Comparison of ENCODE assay signal across 10 cellular contexts in the genomic region with DNA sequence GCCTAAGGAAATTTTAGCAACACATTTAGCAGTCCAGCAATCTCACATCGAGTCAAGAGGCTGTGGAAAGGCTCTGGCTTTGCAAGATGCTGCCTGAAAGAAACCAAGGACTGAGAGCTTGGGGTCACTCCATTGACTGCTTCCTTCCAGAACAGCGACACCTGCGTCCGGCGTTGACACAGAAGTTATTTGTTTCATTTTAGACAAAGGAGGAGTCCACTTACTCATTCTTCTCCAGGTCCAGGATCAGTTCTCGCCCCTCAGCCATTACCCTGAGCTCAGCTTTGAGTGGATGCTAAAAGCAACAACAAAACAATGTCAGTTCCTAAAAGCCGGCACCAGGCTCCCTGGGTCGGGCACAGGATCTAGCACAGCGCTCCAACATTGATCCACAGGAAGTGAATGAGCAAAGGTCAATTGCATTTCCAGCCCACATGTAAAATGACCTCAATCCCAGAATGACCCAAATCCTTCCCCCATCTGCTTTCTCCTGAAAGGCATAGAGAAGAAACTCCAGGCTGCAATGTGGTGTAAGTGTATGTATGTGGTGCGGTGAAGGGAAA. TPM values are rescaled to one million over a fixed set of nuclear protein-coding genes. Genes with fewer than 3 reads are reported as not detected.
DNase-seq lines count a peak whose midpoint lies in the region; ATAC-seq and TF ChIP-seq lines count a peak whose summit lies in the region.
"Had no signal": no experiment of that assay in that cellular context is flagged by ENCODE, and none has a peak within 500 bp of the region (broad histone marks: within the 10 kb centered on the region; RNA-seq: fewer than 3 reads in every experiment).

No MANE protein-coding gene starts in this region.

- H3K4me3 Mint-ChIP-seq in nephron, result no peak overlapping the region
- no peak overlapping the region for H3K4me3 Mint-ChIP-seq in activated T-helper 2 cell treated with anti-CD3 and anti-CD28 coated beads, Interferon-gamma antibody, Interleukin-2, Interleukin-4, amounts not matched to agents 10 μg/mL and 5 μg/mL and 100 μg/mL, durations not matched to agents 14 hours and 24 hours and 36 hours (ENCODE audit: low read depth)
- no peak overlapping the region for H3K4me3 Mint-ChIP-seq in MCF 10A (ENCODE audit: unreplicated experiment)

- POLR2A ChIA-PET in RWPE1 (lab: Yijun Ruan, JAX; ENCODE audit: low non-redundant PET) (no interaction called here), MCF 10A (lab: Yijun Ruan, JAX) (no interaction called here)

- H3K4me3 ChIP-seq in cardiac muscle cell, result no peak overlapping the region
- H3K4me3 ChIP-seq in dorsolateral prefrontal cortex, result peak overlapping the region in 18 of 59 donors; percentile 0 to 42 (median 14)
- H3K4me3 ChIP-seq in aorta (ENCODE audit: low read length in 2 of 2), result no peak overlapping the region

- H3K36me3 Mint-ChIP-seq in nephron (ENCODE audit: low read depth), result peaks cover 17% of the 10 kb centered on the region
- peaks cover 87% of the 10 kb centered on the region for H3K36me3 Mint-ChIP-seq in activated T-helper 2 cell treated with anti-CD3 and anti-CD28 coated beads, Interferon-gamma antibody, Interleukin-2, Interleukin-4, amounts not matched to agents 10 μg/mL and 5 μg/mL and 100 μg/mL, durations not matched to agents 14 hours and 24 hours and 36 hours (ENCODE audit: low read depth)
- H3K36me3 Mint-ChIP-seq in MCF 10A (ENCODE audit: insufficient read depth, unreplicated experiment), result no peaks in the 10 kb centered on the region

- CTCF ChIA-PET in RWPE1 (lab: Yijun Ruan, JAX), result interaction anchor here (1.0 kb wide), 1 partner anchor 30 kb away, joined by 3 read pairs; no protein-coding TSS in a partner anchor
- CTCF ChIA-PET in MCF 10A (lab: Yijun Ruan, JAX), result interaction anchor here (0.8 kb wide), 1 partner anchor 179 kb away, joined by 3 read pairs; no protein-coding TSS in a partner anchor

- TF ChIP-seq CTCF in cardiac muscle cell (IDR thresholded peaks at IDR 0.05; ENCODE audit: low read depth, low read length) (peak; percentile 22), dorsolateral prefrontal cortex (IDR thresholded peaks at IDR 0.05 in 54 of 56, conservative IDR thresholded peaks at IDR 0.05 in 2 of 56; ENCODE audit: low read depth in 1 of 56, partially characterized antibody in 56 of 56) (peak in 20 of 56 donors; percentile 10 to 41 (median 26)), nephron (IDR thresholded peaks at IDR 0.05; ENCODE audit: unreplicated experiment in 3 of 3) (no peak), RWPE1 (conservative IDR thresholded peaks at IDR 0.05; ENCODE audit: low read depth) (no peak), MCF 10A (IDR thresholded peaks at IDR 0.05; ENCODE audit: unreplicated experiment) (no peak)

- H3K27ac Mint-ChIP-seq in nephron (peak overlapping the region; percentile 48 to 70 (median 69)), MCF 10A (ENCODE audit: low read depth, unreplicated experiment) (no peak overlapping the region)
- no peak overlapping the region for H3K27ac Mint-ChIP-seq in activated T-helper 2 cell treated with anti-CD3 and anti-CD28 coated beads, Interferon-gamma antibody, Interleukin-2, Interleukin-4, amounts not matched to agents 10 μg/mL and 5 μg/mL and 100 μg/mL, durations not matched to agents 14 hours and 24 hours and 36 hours

- H3K27me3 Mint-ChIP-seq in nephron (ENCODE audit: low read depth), result no peaks in the 10 kb centered on the region
- no peaks in the 10 kb centered on the region for H3K27me3 Mint-ChIP-seq in activated T-helper 2 cell treated with anti-CD3 and anti-CD28 coated beads, Interferon-gamma antibody, Interleukin-2, Interleukin-4, amounts not matched to agents 10 μg/mL and 5 μg/mL and 100 μg/mL, durations not matched to agents 14 hours and 24 hours and 36 hours (ENCODE audit: low read depth)
- no peaks in the 10 kb centered on the region for H3K27me3 Mint-ChIP-seq in MCF 10A (ENCODE audit: insufficient read depth, unreplicated experiment)

- H3K27ac ChIP-seq in cardiac muscle cell (peak overlapping the region; percentile 56), dorsolateral prefrontal cortex (peak overlapping the region in 55 of 59 donors; percentile 0 to 89 (median 68)), aorta (ENCODE audit: low read depth in 1 of 2, low read length in 2 of 2) (peak overlapping the region; percentile 73 to 96), RWPE1 (no peak overlapping the region)

- intact Hi-C loops in cardiac septum (cut with DNase I), result loop anchor here (5.0 kb wide), 1 partner anchor 52 kb away; no protein-coding TSS in a partner anchor
- intact Hi-C loops in dorsolateral prefrontal cortex (cut with DNase I), result loop anchor here (5.0 to 10.0 kb wide), 2 partner anchors 151 to 153 kb away; no protein-coding TSS in a partner anchor
- intact Hi-C loops in aorta (cut with DNase I), result loop anchor here in 1 of 2 donors (5.0 to 10.0 kb wide), 2 partner anchors 52 to 179 kb away; no protein-coding TSS in a partner anchor
- intact Hi-C loops in activated T-helper 2 cell treated with anti-CD3 and anti-CD28 coated beads, Interferon-gamma antibody, Interleukin-2, Interleukin-4, amounts not matched to agents 10 μg/mL and 5 μg/mL and 100 μg/mL, durations not matched to agents 14 hours and 24 hours and 36 hours (cut with micrococcal nuclease), result no loop called here
- intact Hi-C loops in MCF 10A (cut with micrococcal nuclease), result loop anchor here (5.0 kb wide), 1 partner anchor 48 kb away; no protein-coding TSS in a partner anchor

- H3K36me3 ChIP-seq in cardiac muscle cell, result no peaks in the 10 kb centered on the region
- H3K36me3 ChIP-seq in aorta (ENCODE audit: control insufficient read depth in 1 of 2, insufficient read depth in 2 of 2, low read length in 1 of 2), result no peaks in the 10 kb centered on the region

- H3K9me3 Mint-ChIP-seq in nephron, result no peaks in the 10 kb centered on the region
- H3K9me3 Mint-ChIP-seq in activated T-helper 2 cell treated with anti-CD3 and anti-CD28 coated beads, Interferon-gamma antibody, Interleukin-2, Interleukin-4, amounts not matched to agents 10 μg/mL and 5 μg/mL and 100 μg/mL, durations not matched to agents 14 hours and 24 hours and 36 hours, result no peaks in the 10 kb centered on the region
- H3K9me3 Mint-ChIP-seq in MCF 10A (ENCODE audit: unreplicated experiment), result no peaks in the 10 kb centered on the region

- no peaks in the 10 kb centered on the region for H3K9me3 ChIP-seq in cardiac muscle cell (ENCODE audit: low read depth)
- no peaks in the 10 kb centered on the region for H3K9me3 ChIP-seq in aorta (ENCODE audit: control insufficient read depth, low read length)

- no TSS peak for BruUV-seq in MCF 10A (replicated peaks; lab: Mats Ljungman, UMichigan)

- H3K27me3 ChIP-seq in cardiac muscle cell (no peaks in the 10 kb centered on the region), dorsolateral prefrontal cortex (no peaks in the 10 kb centered on the region), aorta (ENCODE audit: control insufficient read depth in 1 of 2, insufficient read depth in 2 of 2, low read length in 1 of 2) (no peaks in the 10 kb centered on the region)

- peaks cover 32% of the 10 kb centered on the region for H3K4me1 ChIP-seq in cardiac muscle cell (ENCODE audit: low read depth)
- peaks cover 6 to 7% of the 10 kb centered on the region in 2 donors for H3K4me1 ChIP-seq in aorta (ENCODE audit: control insufficient read depth in 1 of 2, insufficient read depth in 2 of 2, low read length in 2 of 2)

- H3K4me1 Mint-ChIP-seq in nephron, result peaks cover 51% of the 10 kb centered on the region
- peaks cover 66% of the 10 kb centered on the region for H3K4me1 Mint-ChIP-seq in activated T-helper 2 cell treated with anti-CD3 and anti-CD28 coated beads, Interferon-gamma antibody, Interleukin-2, Interleukin-4, amounts not matched to agents 10 μg/mL and 5 μg/mL and 100 μg/mL, durations not matched to agents 14 hours and 24 hours and 36 hours (ENCODE audit: low read depth)
- H3K4me1 Mint-ChIP-seq in MCF 10A (ENCODE audit: insufficient read depth, unreplicated experiment), result peaks cover 6% of the 10 kb centered on the region

- DNase-seq in cardiac muscle cell (ENCODE audit: low read depth in 1 of 2, low spot score in 1 of 2), result peak in 1 of 2 donors; percentile 70
- no peak for DNase-seq in cardiac septum (ENCODE audit: low spot score)
- DNase-seq in dorsolateral prefrontal cortex, result no peak
- DNase-seq in aorta, result no peak
- no peak for DNase-seq in RWPE1 (ENCODE audit: low spot score)
- no peak for DNase-seq in activated T-helper 2 cell treated with anti-CD3 and anti-CD28 coated beads, Interferon-gamma antibody, Interleukin-2, Interleukin-4, amounts not matched to agents 10 μg/mL and 5 μg/mL and 100 μg/mL, durations not matched to agents 14 hours and 24 hours and 36 hours (ENCODE audit: low spot score)
- no peak for DNase-seq in MCF 10A (ENCODE audit: unreplicated experiment)
- DNase-seq: AML-193; stimulated activated CD4-positive, alpha-beta T cell treated with anti-CD3 and anti-CD28 coated beads, Interleukin-15, amount 100 ng/mL, for 24 hours had no signal

- 37 to 42% methylated on average over 10 of the region's 10 CpGs for WGBS in aorta, 2 donors

- peak; percentile 25 for ATAC-seq in aorta (ENCODE audit: low FRiP score)

RNA-seq across cellular contexts. Expression of gene ADAM19, which starts 11.3 kb away (rescaled TPM):
- total RNA-seq in cardiac muscle cell, result 8.8 and 11.5 TPM in 2 replicates
- 6.5 and 7.2 TPM in 2 replicates for polyA plus RNA-seq in cardiac muscle cell
- 97.1 TPM for total RNA-seq in cardiac septum
- 10 to 100 TPM in 82 of 120 experiments, 1 to 10 TPM in 38; 6.7 to 17.9 (median 11.0) TPM for total RNA-seq in dorsolateral prefrontal cortex
- total RNA-seq in aorta, result 10 to 100 TPM; 31.0 to 42.8 TPM
- 1 to 10 TPM; 1.5 to 9.6 TPM for polyA plus RNA-seq in aorta
- 229 and 237 TPM in 2 replicates for total RNA-seq in activated T-helper 2 cell treated with anti-CD3 and anti-CD28 coated beads, Interferon-gamma antibody, Interleukin-2, Interleukin-4, amounts not matched to agents 10 μg/mL and 5 μg/mL and 100 μg/mL, durations not matched to agents 14 hours and 24 hours and 36 hours
- 0.47 and 0.96 TPM in 2 replicates for total RNA-seq in MCF 10A (2022)

Comparison
In these comparisons a context has a peak if more than half of its experiments do, and no peak if none do; other contexts are left out.
1. H3K27ac Mint-ChIP-seq: peak in nephron (3 of 3); none in activated T-helper 2 cell treated with anti-CD3 and anti-CD28 coated beads, Interferon-gamma antibody, Interleukin-2, Interleukin-4, amounts not matched to agents 10 μg/mL and 5 μg/mL and 100 μg/mL, durations not matched to agents 14 hours and 24 hours and 36 hours (single experiment) and MCF 10A (single experiment).